Comparison of ENCODE assay signal across 10 cellular contexts in the genomic region with DNA sequence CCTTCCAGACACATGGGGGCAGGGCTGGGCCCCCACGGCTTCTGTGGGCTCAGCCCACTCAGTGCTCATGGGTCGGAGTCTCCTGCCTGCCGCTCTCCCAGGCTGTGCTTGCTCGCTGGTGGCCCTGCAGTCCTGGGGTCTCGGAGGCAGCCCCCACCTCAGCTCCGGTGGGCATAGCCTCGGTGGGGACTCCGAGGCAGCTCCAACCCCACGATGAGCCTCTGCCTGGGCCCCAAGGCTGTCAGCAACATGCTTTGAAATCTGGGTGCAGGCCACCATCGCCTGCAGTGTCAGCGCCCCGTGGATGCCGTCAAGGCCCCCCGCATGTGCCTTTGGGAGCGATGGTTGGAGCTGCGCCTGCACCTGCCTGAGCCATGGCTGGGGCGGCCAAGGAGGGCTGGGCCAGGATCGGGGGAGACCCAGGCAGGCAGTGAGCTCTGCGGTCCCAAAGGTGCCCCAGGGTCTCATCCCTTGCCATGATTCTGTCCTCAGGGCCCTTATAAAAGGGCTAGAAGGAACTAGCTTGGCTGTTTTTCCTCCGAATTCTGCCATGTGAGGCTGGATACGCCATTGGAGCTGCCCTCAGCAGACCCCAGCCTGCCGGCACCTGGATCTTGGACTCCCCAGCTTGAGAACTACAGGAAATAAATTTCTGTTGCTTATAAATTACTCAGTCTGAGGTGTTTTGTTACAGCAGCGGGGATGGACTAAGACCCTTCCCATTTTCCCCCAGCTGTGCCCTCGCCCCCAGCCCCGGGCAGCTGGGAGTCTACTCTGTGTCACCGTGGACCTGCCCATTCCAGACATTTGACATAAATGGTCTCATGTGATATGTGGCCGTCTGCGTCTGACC. TPM values are rescaled to one million over a fixed set of nuclear protein-coding genes. Genes with fewer than 3 reads are reported as not detected.
DNase-seq lines count a peak whose midpoint lies in the region; ATAC-seq, FAIRE-seq and TF ChIP-seq lines count a peak whose summit lies in the region.
"Had no signal": no experiment of that assay in that cellular context is flagged by ENCODE, and none has a peak within 500 bp of the region (broad histone marks: within the 10 kb centered on the region; RNA-seq: fewer than 3 reads in every experiment).

No MANE protein-coding gene starts in this region.

- H3K9me3 Mint-ChIP-seq in activated CD4-positive, alpha-beta memory T cell treated with anti-CD3 and anti-CD28 coated beads, Interleukin-2, amount 10 ng/mL, durations not matched to agents 7 days and 5 days = no peaks in the 10 kb centered on the region

- intact Hi-C loops in left cardiac atrium (cut with DNase I) = no loop called here

- peak; percentile 9 for FAIRE-seq in GM12891 (lab: Jason Lieb, UNC)

- peaks cover 53% of the 10 kb centered on the region for H3K4me1 Mint-ChIP-seq in activated CD4-positive, alpha-beta memory T cell treated with anti-CD3 and anti-CD28 coated beads, Interleukin-2, amount 10 ng/mL, durations not matched to agents 7 days and 5 days

- CTCF ChIA-PET in activated CD4-positive, alpha-beta memory T cell treated with anti-CD3 and anti-CD28 coated beads, Interleukin-2, amount 10 ng/mL, durations not matched to agents 7 days and 5 days (lab: Charles Lee) = interaction anchor here (0.8 to 3.1 kb wide), 12 partner anchors 14 to 150 kb away, joined by 3 to 29 read pairs (median 6); no protein-coding TSS in a partner anchor

- ATAC-seq in left cardiac atrium (no peak), GM21576 (IDR thresholded peaks at IDR 0.05; ENCODE audit: unreplicated experiment) (no peak)

- no peaks in the 10 kb centered on the region for H3K27me3 Mint-ChIP-seq in activated CD4-positive, alpha-beta memory T cell treated with anti-CD3 and anti-CD28 coated beads, Interleukin-2, amount 10 ng/mL, durations not matched to agents 7 days and 5 days

- H3K27ac ChIP-seq in skin epidermis = peak overlapping the region in 17 of 21 experiments; percentile 0 to 93 (median 67)

- H3K36me3 Mint-ChIP-seq in activated CD4-positive, alpha-beta memory T cell treated with anti-CD3 and anti-CD28 coated beads, Interleukin-2, amount 10 ng/mL, durations not matched to agents 7 days and 5 days (ENCODE audit: low read depth) = peaks cover 9% of the 10 kb centered on the region
- H3K36me3 Mint-ChIP-seq: brain had no signal

- H3K4me3 Mint-ChIP-seq in activated CD4-positive, alpha-beta memory T cell treated with anti-CD3 and anti-CD28 coated beads, Interleukin-2, amount 10 ng/mL, durations not matched to agents 7 days and 5 days = peak overlapping the region; percentile 79

- H3K27ac Mint-ChIP-seq in activated CD4-positive, alpha-beta memory T cell treated with anti-CD3 and anti-CD28 coated beads, Interleukin-2, amount 10 ng/mL, durations not matched to agents 7 days and 5 days = peak overlapping the region; percentile 99

- POLR2A ChIA-PET in activated CD4-positive, alpha-beta memory T cell treated with anti-CD3 and anti-CD28 coated beads, Interleukin-2, amount 10 ng/mL, durations not matched to agents 7 days and 5 days (lab: Charles Lee) = interaction anchor here (0.9 to 3.5 kb wide), 20 partner anchors 11 to 518 kb away, joined by 3 to 62 read pairs (median 4); a partner anchor contains a TSS

- DNase-seq in GM12891 (ENCODE audit: insufficient read length, low spot score) = no peak
- DNase-seq in activated CD4-positive, alpha-beta memory T cell treated with anti-CD3 and anti-CD28 coated beads, Interleukin-2, amount 10 ng/mL, durations not matched to agents 7 days and 5 days = peak; percentile 15
- peak; percentile 18 for DNase-seq in left cardiac atrium
- DNase-seq in NK-92 treated with Interleukin-12 subunit alpha and Interleukin-12 subunit beta, amount 100 ng/mL, for 24 hours (lab: John Stamatoyannopoulos, UW) = no peak
- DNase-seq in NCI-H2029 treated with DMSO at 0.1 percent for 48 hours (lab: John Stamatoyannopoulos, UW) = no peak
- DNase-seq in SHP77 treated with DMSO at 0.1 percent for 48 hours (lab: John Stamatoyannopoulos, UW) = no peak
- DNase-seq: NCI-H2107 had no signal

- H3K4me3 ChIP-seq in skin epidermis = no peak overlapping the region

- TF ChIP-seq POLR2A in GM12891 (IDR thresholded peaks at IDR 0.05; ENCODE audit: low read depth, low read length) = no peak

TF ChIP-seq in GM12891, 5 proteins besides CTCF, POLR2A, EP300 and RAD21:
- TF ChIP-seq POLR2AphosphoS5 (IDR thresholded peaks at IDR 0.05; ENCODE audit: low read depth, low read length) (no peak), SPI1 (IDR thresholded peaks at IDR 0.05; ENCODE audit: low read depth, low read length) (no peak), POU2F2 (IDR thresholded peaks at IDR 0.05; ENCODE audit: low read depth, low read length) (no peak)

RNA-seq across cellular contexts. Expression of a gene that starts 30.4 kb away (rescaled TPM):
- 2.4 TPM for polyA plus RNA-seq in GM12891 (2012; ENCODE audit: low read depth, missing spikeins)
- 10 to 100 TPM; 22.8 to 24.6 TPM for total RNA-seq in activated CD4-positive, alpha-beta memory T cell treated with anti-CD3 and anti-CD28 coated beads, Interleukin-2, amount 10 ng/mL, durations not matched to agents 7 days and 5 days
- 10 to 100 TPM; 14.0 to 33.0 TPM for total RNA-seq in left cardiac atrium

RNA-seq across cellular contexts. Expression of a gene that starts 46.2 kb away (rescaled TPM):
- polyA plus RNA-seq in GM12891 (2012; ENCODE audit: low read depth, missing spikeins) = 97.8 TPM
- total RNA-seq in activated CD4-positive, alpha-beta memory T cell treated with anti-CD3 and anti-CD28 coated beads, Interleukin-2, amount 10 ng/mL, durations not matched to agents 7 days and 5 days = 100 to 1,000 TPM; 209 to 221 TPM
- total RNA-seq in left cardiac atrium = 100 to 1,000 TPM; 121 to 128 TPM

Comparison
In these comparisons a context has a peak if more than half of its experiments do, and no peak if none do; other contexts are left out.
1. DNase-seq: peak in activated CD4-positive, alpha-beta memory T cell treated with anti-CD3 and anti-CD28 coated beads, Interleukin-2, amount 10 ng/mL, durations not matched to agents 7 days and 5 days (single experiment) and left cardiac atrium (single experiment); none in GM12891 (single experiment), NK-92 treated with Interleukin-12 subunit alpha and Interleukin-12 subunit beta, amount 100 ng/mL, for 24 hours (single experiment), NCI-H2029 treated with DMSO at 0.1 percent for 48 hours (single experiment) and SHP77 treated with DMSO at 0.1 percent for 48 hours (single experiment).